In the genomic region with DNA sequence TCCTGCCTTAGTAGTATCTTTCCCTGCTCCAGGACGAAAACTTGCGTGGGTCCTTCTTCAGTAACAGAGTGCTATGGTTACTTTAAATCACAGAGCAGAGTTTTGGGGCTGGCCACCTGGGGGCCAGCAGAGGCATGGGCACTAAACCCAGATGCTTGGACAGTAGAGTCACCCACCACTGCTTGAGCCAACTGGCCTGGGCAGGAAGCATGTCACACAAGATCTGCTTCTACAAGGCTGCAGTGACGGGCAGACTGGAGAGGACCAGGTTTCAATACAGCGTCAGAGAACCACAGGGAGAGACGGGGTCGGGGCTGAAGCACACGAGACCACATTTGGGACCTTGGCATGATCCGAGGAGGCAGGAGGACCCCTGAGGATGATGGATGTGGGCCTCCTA, we compare ENCODE assay signal across 34 cellular contexts. TPM values are rescaled to one million over a fixed set of nuclear protein-coding genes. Genes with fewer than 3 reads are reported as not detected.
"Had no signal": no experiment of that assay in that cellular context is flagged by ENCODE, and none has a peak within 500 bp of the region (broad histone marks: within the 10 kb centered on the region; RNA-seq: fewer than 3 reads in every experiment).

No MANE protein-coding gene starts in this region.

- H3K9me3 ChIP-seq: esophagus muscularis mucosa, gastrocnemius medialis, heart left ventricle had no signal

- H3K4me3 ChIP-seq: esophagus muscularis mucosa, gastrocnemius medialis, heart left ventricle had no signal

- DNase-seq: activated B cell treated with CpG ODN at 0.5 μM for 24 hours; activated CD4-positive, alpha-beta T cell treated with anti-CD3 and anti-CD28 coated beads for 48 hours; activated CD4-positive, alpha-beta T cell treated with anti-CD3 and anti-CD28 coated beads, Interleukin-2, amount 50 U/mL, for 1 hour; activated CD4-positive, alpha-beta T cell treated with anti-CD3 and anti-CD28 coated beads, Interleukin-2, amount 50 U/mL, for 48 hours; activated CD8-positive, alpha-beta memory T cell treated with anti-CD3 and anti-CD28 coated beads for 24 hours; activated CD8-positive, alpha-beta T cell treated with anti-CD3 and anti-CD28 coated beads for 36 hours; activated effector memory CD4-positive, alpha-beta T cell treated with anti-CD3 and anti-CD28 coated beads, Interleukin-2, amount 50 U/mL, for 16 hours; activated naive CD4-positive, alpha-beta T cell treated with anti-CD3 and anti-CD28 coated beads for 36 hours; activated naive CD8-positive, alpha-beta T cell treated with anti-CD3 and anti-CD28 coated beads, Interleukin-2, amount 10 ng/mL, durations not matched to agents 7 days and 5 days; activated T-cell treated with anti-CD3 and anti-CD28 coated beads, Interleukin-2, amount 50 U/mL, for 4 hours; amniotic stem cell; anterior cingulate cortex; brain microvascular endothelial cell; caudate nucleus; cortex of kidney; dermis blood vessel endothelial cell; effector CD8-positive, alpha-beta T cell; foreskin keratinocyte; gastrocnemius medialis; glutamatergic neuron; heart left ventricle; SW 1271; T-cell; T-helper 9 cell had no signal

- H3K4me1 Mint-ChIP-seq: activated B cell treated with CpG ODN at 0.5 μM for 24 hours had no signal

- H3K27me3 Mint-ChIP-seq: activated CD8-positive, alpha-beta T cell treated with anti-CD3 and anti-CD28 coated beads for 36 hours had no signal

- ATAC-seq: activated CD4-positive, CD25-positive, alpha-beta regulatory T cell treated with anti-CD3 and anti-CD28 coated beads, Interleukin-2, amount 50 U/mL, for 24 hours; activated CD8-positive, alpha-beta T cell treated with anti-CD3 and anti-CD28 coated beads for 36 hours; activated T-cell treated with anti-CD3 and anti-CD28 coated beads, Interleukin-2, amount 50 U/mL, for 4 hours; foreskin keratinocyte; gastrocnemius medialis; heart left ventricle; T-cell had no signal

- H3K27ac ChIP-seq: brain microvascular endothelial cell, esophagus muscularis mucosa, foreskin keratinocyte, gastrocnemius medialis, heart left ventricle, VCaP had no signal

- H3K27me3 ChIP-seq: brain microvascular endothelial cell, esophagus muscularis mucosa, foreskin keratinocyte, gastrocnemius medialis, heart left ventricle had no signal

- H3K36me3 ChIP-seq: brain microvascular endothelial cell, esophagus muscularis mucosa, gastrocnemius medialis, heart left ventricle had no signal

- FAIRE-seq: astrocyte, colon had no signal

- H3K4me3 Mint-ChIP-seq: activated B cell treated with CpG ODN at 0.5 μM for 24 hours; activated CD8-positive, alpha-beta T cell treated with anti-CD3 and anti-CD28 coated beads for 36 hours; activated naive CD4-positive, alpha-beta T cell treated with anti-CD3 and anti-CD28 coated beads for 36 hours; activated naive CD4-positive, alpha-beta T cell treated with anti-CD3 and anti-CD28 coated beads, Interleukin-2, amount 50 U/mL, for 24 hours; activated naive CD8-positive, alpha-beta T cell treated with anti-CD3 and anti-CD28 coated beads, Interleukin-2, amount 10 ng/mL, durations not matched to agents 7 days and 5 days; activated T-cell treated with anti-CD3 and anti-CD28 coated beads, Interleukin-2, amount 50 U/mL, for 4 hours; T-cell; T-helper 1 cell treated with Interleukin-12 subunit alpha and Interleukin-12 subunit beta and Interleukin-4 antibody, amounts not matched to agents 30 μg/mL and 1 μg/mL, for 36 hours had no signal

- H3K4me1 ChIP-seq: gastrocnemius medialis had no signal

- H3K9me3 Mint-ChIP-seq: activated B cell treated with CpG ODN at 0.5 μM for 24 hours; activated CD8-positive, alpha-beta T cell treated with anti-CD3 and anti-CD28 coated beads for 36 hours; activated naive CD4-positive, alpha-beta T cell treated with anti-CD3 and anti-CD28 coated beads for 36 hours; activated naive CD4-positive, alpha-beta T cell treated with anti-CD3 and anti-CD28 coated beads, Interleukin-2, amount 50 U/mL, for 24 hours; activated naive CD8-positive, alpha-beta T cell treated with anti-CD3 and anti-CD28 coated beads, Interleukin-2, amount 10 ng/mL, durations not matched to agents 7 days and 5 days; activated T-cell treated with anti-CD3 and anti-CD28 coated beads, Interleukin-2, amount 50 U/mL, for 4 hours; activated T-helper 2 cell treated with anti-CD3 and anti-CD28 coated beads, Interferon-gamma antibody, Interleukin-2, Interleukin-4, amounts not matched to agents 10 μg/mL and 5 μg/mL and 100 μg/mL, durations not matched to agents 14 hours and 24 hours and 36 hours; T-cell; T-helper 1 cell treated with Interleukin-12 subunit alpha and Interleukin-12 subunit beta and Interleukin-4 antibody, amounts not matched to agents 30 μg/mL and 1 μg/mL, for 36 hours had no signal

- H3K36me3 Mint-ChIP-seq: activated naive CD4-positive, alpha-beta T cell treated with anti-CD3 and anti-CD28 coated beads, Interleukin-2, amount 50 U/mL, for 24 hours; activated naive CD8-positive, alpha-beta T cell treated with anti-CD3 and anti-CD28 coated beads, Interleukin-2, amount 10 ng/mL, durations not matched to agents 7 days and 5 days; T-cell had no signal

- H3K27ac Mint-ChIP-seq: activated B cell treated with CpG ODN at 0.5 μM for 24 hours; activated CD8-positive, alpha-beta T cell treated with anti-CD3 and anti-CD28 coated beads for 36 hours; activated naive CD4-positive, alpha-beta T cell treated with anti-CD3 and anti-CD28 coated beads for 36 hours; activated naive CD4-positive, alpha-beta T cell treated with anti-CD3 and anti-CD28 coated beads, Interleukin-2, amount 50 U/mL, for 24 hours; activated naive CD8-positive, alpha-beta T cell treated with anti-CD3 and anti-CD28 coated beads, Interleukin-2, amount 10 ng/mL, durations not matched to agents 7 days and 5 days; activated T-helper 2 cell treated with anti-CD3 and anti-CD28 coated beads, Interferon-gamma antibody, Interleukin-2, Interleukin-4, amounts not matched to agents 10 μg/mL and 5 μg/mL and 100 μg/mL, durations not matched to agents 14 hours and 24 hours and 36 hours; T-cell; T-helper 1 cell treated with Interleukin-12 subunit alpha and Interleukin-12 subunit beta and Interleukin-4 antibody, amounts not matched to agents 30 μg/mL and 1 μg/mL, for 36 hours had no signal

RNA-seq across cellular contexts. Expression of gene DMBT1, which starts 14.3 kb away (rescaled TPM):
- total RNA-seq: activated B cell treated with CpG ODN at 0.5 μM for 24 hours; activated CD8-positive, alpha-beta T cell treated with anti-CD3 and anti-CD28 coated beads for 36 hours; activated naive CD4-positive, alpha-beta T cell treated with anti-CD3 and anti-CD28 coated beads for 36 hours; activated naive CD8-positive, alpha-beta T cell treated with anti-CD3 and anti-CD28 coated beads, Interleukin-2, amount 10 ng/mL, durations not matched to agents 7 days and 5 days; activated T-helper 2 cell treated with anti-CD3 and anti-CD28 coated beads, Interferon-gamma antibody, Interleukin-2, Interleukin-4, amounts not matched to agents 10 μg/mL and 5 μg/mL and 100 μg/mL, durations not matched to agents 14 hours and 24 hours and 36 hours; astrocyte; dermis blood vessel endothelial cell; epithelial cell of proximal tubule; T-helper 2 cell treated with Interferon-gamma antibody and Interleukin-4, amounts not matched to agents 100 ng/mL and 5 ng/mL, for 36 hours had no signal
